1 cellular context compared by ENCODE assay signal in genomic region chr9:74887981-74888370, GRCh38.
TF ChIP-seq lines count a peak whose summit lies in the region.

No MANE protein-coding gene starts in this region.

TF ChIP-seq in HepG2, 621 proteins besides CTCF, POLR2A, EP300 and RAD21 (continued from another document):
- TF ChIP-seq ZNF768 (CRISPR knock-in tag; IDR thresholded peaks at IDR 0.05) = no peak
- TF ChIP-seq GPN1 (CRISPR knock-in tag; IDR thresholded peaks at IDR 0.05; ENCODE audit: borderline replicate concordance) = no peak
- TF ChIP-seq KDM1A (CRISPR knock-in tag; IDR thresholded peaks at IDR 0.05) = peak; percentile 62; the same call in 1 of the 2 replicates
- TF ChIP-seq ZNF75D (CRISPR knock-in tag; IDR thresholded peaks at IDR 0.05; ENCODE audit: borderline replicate concordance) = no peak
- no peak for TF ChIP-seq EEA1 (CRISPR knock-in tag; IDR thresholded peaks at IDR 0.05; ENCODE audit: borderline replicate concordance)
- TF ChIP-seq RFX3 (CRISPR knock-in tag; IDR thresholded peaks at IDR 0.05) = no peak
- no peak for TF ChIP-seq MAF1 (CRISPR knock-in tag; IDR thresholded peaks at IDR 0.05; ENCODE audit: borderline replicate concordance)
- no peak for TF ChIP-seq RFX5 (IDR thresholded peaks at IDR 0.05; ENCODE audit: low read depth, low read length)
- no peak for TF ChIP-seq GLMP (CRISPR knock-in tag; IDR thresholded peaks at IDR 0.05; ENCODE audit: borderline replicate concordance)
- TF ChIP-seq NFAT5 (CRISPR knock-in tag; IDR thresholded peaks at IDR 0.05) = no peak
- TF ChIP-seq ZNF556 (CRISPR knock-in tag; IDR thresholded peaks at IDR 0.05; ENCODE audit: borderline replicate concordance) = no peak
- peak; percentile 97 for TF ChIP-seq ZNF629 (CRISPR knock-in tag; conservative IDR thresholded peaks at IDR 0.05)
- no peak for TF ChIP-seq HCFC1 (IDR thresholded peaks at IDR 0.05; ENCODE audit: low read depth, low read length)
- TF ChIP-seq ZBTB14 (CRISPR knock-in tag; IDR thresholded peaks at IDR 0.05) = no peak
- TF ChIP-seq ZNF558 (CRISPR knock-in tag; IDR thresholded peaks at IDR 0.05; ENCODE audit: borderline replicate concordance) = no peak
- no peak for TF ChIP-seq ZGPAT (CRISPR knock-in tag; IDR thresholded peaks at IDR 0.05)
- TF ChIP-seq ATF7 (IDR thresholded peaks at IDR 0.05) = no peak
- no peak for TF ChIP-seq ATF7 (CRISPR knock-in tag; IDR thresholded peaks at IDR 0.05)
